ENCODE assay signal across 8 cellular contexts in the genomic region with DNA sequence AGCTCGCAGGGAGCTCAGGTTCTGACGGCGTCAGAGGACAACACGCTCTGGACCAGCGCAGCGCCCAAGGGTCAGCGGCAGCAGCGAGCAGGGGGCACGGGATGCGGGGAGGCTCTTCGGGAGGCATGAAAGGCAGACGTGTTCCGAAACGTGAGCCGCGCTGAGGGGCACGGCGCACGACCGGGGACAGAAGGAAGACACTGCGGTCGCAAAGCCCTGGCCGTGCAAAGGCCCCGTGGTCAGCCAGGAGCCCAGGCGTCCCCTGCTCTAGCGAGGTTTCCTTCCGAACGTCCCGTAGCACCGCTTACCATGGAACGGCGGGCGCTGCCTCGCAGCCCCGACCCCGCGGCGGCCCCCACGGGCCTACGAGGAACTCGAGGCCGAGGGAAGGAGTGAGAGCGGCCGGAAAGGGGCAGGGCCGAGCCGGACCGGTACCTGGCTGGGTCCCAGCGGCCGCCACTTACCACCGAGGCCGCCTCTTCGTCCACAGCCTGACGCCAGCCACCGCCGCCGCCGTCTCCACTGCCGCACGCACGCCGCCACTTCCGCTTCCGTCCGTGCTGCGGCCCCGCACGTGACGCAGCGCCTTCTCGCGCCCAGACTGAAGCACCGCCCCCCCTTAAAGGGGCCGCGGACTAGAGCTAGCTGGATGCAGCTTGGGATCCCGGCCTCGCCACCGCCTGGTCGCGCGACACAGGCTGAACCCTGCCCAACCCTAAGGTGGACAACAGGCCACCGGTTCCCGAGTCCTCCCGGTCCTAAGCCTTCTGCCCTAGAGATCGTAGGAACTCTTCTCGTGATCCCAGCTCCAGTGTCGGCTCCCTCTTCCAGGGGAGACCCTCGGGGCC. TPM values are rescaled to one million over a fixed set of nuclear protein-coding genes. Genes with fewer than 3 reads are reported as not detected.
DNase-seq lines count a peak whose midpoint lies in the region; ATAC-seq and TF ChIP-seq lines count a peak whose summit lies in the region.

No MANE protein-coding gene starts in this region.

- H3K4me3 ChIP-seq in ectodermal cell (ENCODE audit: insufficient read depth, low read depth, low read length), result peak overlapping the region; percentile 57

- peak; percentile 57 for DNase-seq in NCI-H748 treated with DMSO at 0.1 percent for 48 hours (lab: John Stamatoyannopoulos, UW)
- peak; percentile 94 for DNase-seq in activated CD8-positive, alpha-beta T cell treated with anti-CD3 and anti-CD28 coated beads for 36 hours
- peak; percentile 93 to 95 for DNase-seq in lung microvascular endothelial cell (ENCODE audit: low read depth in 2 of 2)
- DNase-seq in stimulated activated CD4-positive, alpha-beta T cell treated with anti-CD3 and anti-CD28 coated beads, TNF-alpha, amount 100 ng/mL, for 4 hours (ENCODE audit: low read depth in 3 of 3), result peak; percentile 73 to 74 (median 74)

- H3K9me3 Mint-ChIP-seq in activated CD8-positive, alpha-beta T cell treated with anti-CD3 and anti-CD28 coated beads for 36 hours, result no peaks in the 10 kb centered on the region

- ATAC-seq in GM19372 (IDR thresholded peaks at IDR 0.05; ENCODE audit: low read depth, unreplicated experiment), result peak; percentile 87
- ATAC-seq in HG03521 (IDR thresholded peaks at IDR 0.05; ENCODE audit: unreplicated experiment), result peak; percentile 81
- ATAC-seq in activated CD8-positive, alpha-beta T cell treated with anti-CD3 and anti-CD28 coated beads for 36 hours, result peak; percentile 93

- TF ChIP-seq CTCF in C4-2B (conservative IDR thresholded peaks at IDR 0.05), result no peak
- no peak for TF ChIP-seq CTCF in activated CD8-positive, alpha-beta T cell treated with anti-CD3 and anti-CD28 coated beads for 36 hours (IDR thresholded peaks at IDR 0.05)

- POLR2A ChIA-PET in activated CD8-positive, alpha-beta T cell treated with anti-CD3 and anti-CD28 coated beads for 36 hours (lab: Charles Lee), result interaction anchor here (0.6 to 3.2 kb wide), 11 partner anchors 8 to 361 kb away, joined by 3 to 39 read pairs (median 5); partner anchors contain the start of gene ABHD17A

- intact Hi-C loops in activated CD8-positive, alpha-beta T cell treated with anti-CD3 and anti-CD28 coated beads for 36 hours (cut with micrococcal nuclease), result no loop called here

- no peaks in the 10 kb centered on the region for H3K27me3 Mint-ChIP-seq in activated CD8-positive, alpha-beta T cell treated with anti-CD3 and anti-CD28 coated beads for 36 hours

- peaks cover 29% of the 10 kb centered on the region for H3K4me1 Mint-ChIP-seq in activated CD8-positive, alpha-beta T cell treated with anti-CD3 and anti-CD28 coated beads for 36 hours (ENCODE audit: low read depth)

- H3K4me1 ChIP-seq in ectodermal cell (ENCODE audit: control insufficient read depth, insufficient read depth, low read length), result peaks cover 12% of the 10 kb centered on the region

- peaks cover 27% of the 10 kb centered on the region for H3K36me3 Mint-ChIP-seq in activated CD8-positive, alpha-beta T cell treated with anti-CD3 and anti-CD28 coated beads for 36 hours (ENCODE audit: low read depth)

- CTCF ChIA-PET in activated CD8-positive, alpha-beta T cell treated with anti-CD3 and anti-CD28 coated beads for 36 hours (lab: Charles Lee), result interaction anchor here (0.8 to 2.6 kb wide), 10 partner anchors 19 to 187 kb away, joined by 3 to 7 read pairs (median 4); no protein-coding TSS in a partner anchor

- peaks cover 4% of the 10 kb centered on the region for H3K27me3 ChIP-seq in ectodermal cell (ENCODE audit: control insufficient read depth, insufficient read depth, low read length, poor library complexity, severe bottlenecking)

- 0% methylated on average over 87 of the region's 87 CpGs for WGBS in ectodermal cell, 2 experiments

- H3K27ac Mint-ChIP-seq in activated CD8-positive, alpha-beta T cell treated with anti-CD3 and anti-CD28 coated beads for 36 hours, result peak overlapping the region; percentile 97

- H3K9me3 ChIP-seq in ectodermal cell (ENCODE audit: control insufficient read depth, low read length), result no peaks in the 10 kb centered on the region

- H3K27ac ChIP-seq in C4-2B, result peak overlapping the region; percentile 96
- peak overlapping the region; percentile 56 for H3K27ac ChIP-seq in ectodermal cell (ENCODE audit: insufficient read depth, low read depth, low read length, poor library complexity, severe bottlenecking)

- H3K4me3 Mint-ChIP-seq in activated CD8-positive, alpha-beta T cell treated with anti-CD3 and anti-CD28 coated beads for 36 hours, result peak overlapping the region; percentile 99

- no peaks in the 10 kb centered on the region for H3K36me3 ChIP-seq in ectodermal cell (ENCODE audit: control insufficient read depth, insufficient read depth, low read length)

RNA-seq across cellular contexts. Expression of gene ABHD17A, which starts 9.4 kb away (rescaled TPM):
- total RNA-seq in activated CD8-positive, alpha-beta T cell treated with anti-CD3 and anti-CD28 coated beads for 36 hours, result 100 to 1,000 TPM; 112 to 113 TPM
- 48.7 TPM for polyA plus RNA-seq in ectodermal cell (2013, experiment 1 of 4)
- polyA plus RNA-seq in ectodermal cell (2013, experiment 2 of 4), result 44.6 TPM
- 47.8 TPM for polyA plus RNA-seq in ectodermal cell (2013, experiment 3 of 4)
- 46.8 TPM for polyA plus RNA-seq in ectodermal cell (2013, experiment 4 of 4)
- total RNA-seq in lung microvascular endothelial cell, result 82.4 and 102 TPM in 2 replicates

RNA-seq across cellular contexts. Expression of gene KLF16, which starts 12.5 kb away (rescaled TPM):
- 10 to 100 TPM; 25.6 to 27.7 TPM for total RNA-seq in activated CD8-positive, alpha-beta T cell treated with anti-CD3 and anti-CD28 coated beads for 36 hours
- 12.7 TPM for polyA plus RNA-seq in ectodermal cell (2013, experiment 1 of 4)
- polyA plus RNA-seq in ectodermal cell (2013, experiment 2 of 4), result 14.9 TPM
- 17.7 TPM for polyA plus RNA-seq in ectodermal cell (2013, experiment 3 of 4)
- polyA plus RNA-seq in ectodermal cell (2013, experiment 4 of 4), result 15.5 TPM
- 3.7 and 5.6 TPM in 2 replicates for total RNA-seq in lung microvascular endothelial cell

RNA-seq across cellular contexts. Expression of gene REXO1, which starts 27.6 kb away (rescaled TPM):
- 10 to 100 TPM; 43.4 to 46.8 TPM for total RNA-seq in activated CD8-positive, alpha-beta T cell treated with anti-CD3 and anti-CD28 coated beads for 36 hours
- polyA plus RNA-seq in ectodermal cell (2013, experiment 1 of 4), result 34.6 TPM
- 34.7 TPM for polyA plus RNA-seq in ectodermal cell (2013, experiment 2 of 4)
- 21.9 TPM for polyA plus RNA-seq in ectodermal cell (2013, experiment 3 of 4)
- 24.1 TPM for polyA plus RNA-seq in ectodermal cell (2013, experiment 4 of 4)
- total RNA-seq in lung microvascular endothelial cell, result 4.4 and 6.9 TPM in 2 replicates

RNA-seq across cellular contexts. Expression of gene ADAT3, which starts 29.3 kb away (rescaled TPM):
- 1 to 10 TPM; 5.3 to 6.7 TPM for total RNA-seq in activated CD8-positive, alpha-beta T cell treated with anti-CD3 and anti-CD28 coated beads for 36 hours
- polyA plus RNA-seq in ectodermal cell (2013, experiment 1 of 4), result 5.0 TPM
- polyA plus RNA-seq in ectodermal cell (2013, experiment 2 of 4), result 5.0 TPM
- polyA plus RNA-seq in ectodermal cell (2013, experiment 3 of 4), result 4.2 TPM
- polyA plus RNA-seq in ectodermal cell (2013, experiment 4 of 4), result 4.9 TPM
- 1.3 and 3.0 TPM in 2 replicates for total RNA-seq in lung microvascular endothelial cell

RNA-seq across cellular contexts. Expression of gene SCAMP4, which starts 29.3 kb away (rescaled TPM):
- 10 to 100 TPM; 23.1 to 25.1 TPM for total RNA-seq in activated CD8-positive, alpha-beta T cell treated with anti-CD3 and anti-CD28 coated beads for 36 hours
- 61.4 TPM for polyA plus RNA-seq in ectodermal cell (2013, experiment 1 of 4)
- polyA plus RNA-seq in ectodermal cell (2013, experiment 2 of 4), result 72.6 TPM
- 53.2 TPM for polyA plus RNA-seq in ectodermal cell (2013, experiment 3 of 4)
- polyA plus RNA-seq in ectodermal cell (2013, experiment 4 of 4), result 48.9 TPM
- 19.0 and 26.6 TPM in 2 replicates for total RNA-seq in lung microvascular endothelial cell

Comparison
In these comparisons a context has a peak if more than half of its experiments do, and no peak if none do; other contexts are left out.
1. Peak in every context shown above with its lines: DNase-seq, ATAC-seq, H3K4me3 ChIP-seq and H3K27ac ChIP-seq.